ENCODE assay signal across 8 cellular contexts in the genomic region with DNA sequence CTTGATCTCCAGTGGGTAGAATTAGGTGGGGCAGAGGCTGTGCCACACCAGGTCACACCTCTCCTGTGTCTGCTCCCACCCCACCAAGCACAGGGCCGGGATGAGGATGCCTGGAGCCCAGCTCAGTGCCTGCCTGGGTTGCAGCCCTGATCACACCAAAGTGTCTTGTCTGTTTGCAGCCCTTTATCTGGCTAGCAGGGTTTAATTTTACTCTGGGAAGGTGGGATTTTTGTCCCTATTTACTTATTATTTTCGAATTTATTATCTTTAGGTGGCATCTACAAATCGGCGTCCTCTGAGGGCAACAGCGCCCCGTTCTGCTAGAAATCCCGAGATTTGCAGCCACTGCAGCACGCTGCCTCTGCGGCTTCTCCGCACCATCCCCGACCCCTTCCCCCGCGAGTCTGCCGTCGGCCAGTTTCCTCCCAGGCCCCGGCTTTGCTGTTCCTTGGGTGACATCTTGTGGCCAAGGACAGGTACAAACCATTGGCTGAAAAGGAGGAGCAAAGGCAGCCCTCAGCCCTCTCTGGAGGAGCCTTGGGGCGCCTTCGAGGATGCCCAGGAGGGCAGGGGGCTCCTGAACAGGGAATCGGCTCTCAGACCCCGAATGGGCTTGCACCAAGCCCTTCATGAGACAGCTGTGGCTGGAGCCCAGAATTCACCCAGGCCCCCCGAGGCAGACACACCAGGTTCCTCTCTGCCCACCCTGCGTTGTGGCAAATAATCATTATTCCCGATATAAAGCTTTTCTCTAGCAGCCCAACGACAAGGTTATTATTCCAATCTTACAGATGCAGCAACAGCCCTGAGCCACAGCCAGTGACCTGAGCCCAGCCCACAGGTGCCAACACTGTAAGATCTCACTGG.
DNase-seq lines count a peak whose midpoint lies in the region; ATAC-seq and TF ChIP-seq lines count a peak whose summit lies in the region.

No MANE protein-coding gene starts in this region.

- TF ChIP-seq CTCF in choroid plexus epithelial cell (conservative IDR thresholded peaks at IDR 0.05; ENCODE audit: low read depth, low read length): peak; percentile 87

- peak; percentile 31 for DNase-seq in CMK (ENCODE audit: low read depth)
- DNase-seq in HCEC 1CT: peak; percentile 72
- peak; percentile 40 for DNase-seq in NCI-H226
- peak; percentile 50 for DNase-seq in activated CD4-positive, alpha-beta T cell treated with anti-CD3 and anti-CD28 coated beads for 1 hour
- peak; percentile 82 for DNase-seq in choroid plexus epithelial cell (ENCODE audit: low read depth)
- DNase-seq in left lobe of liver (ENCODE audit: low spot score): peak; percentile 55
- peak; percentile 67 to 70 for DNase-seq in stimulated activated CD4-positive, alpha-beta T cell treated with anti-CD3 and anti-CD28 coated beads, Interleukin-2, amount 100 ng/mL, for 24 hours

- peak overlapping the region; percentile 49 for H3K4me3 ChIP-seq in choroid plexus epithelial cell (ENCODE audit: low read depth, low read length)

- ATAC-seq in left lobe of liver (peak; percentile 94), GM19023 (IDR thresholded peaks at IDR 0.05; ENCODE audit: unreplicated experiment) (no peak)

Comparison
In these comparisons a context has a peak if more than half of its experiments do, and no peak if none do; other contexts are left out.
1. DNase-seq: peak in every context shown above with its lines; median percentile 82 in choroid plexus epithelial cell; 72 in HCEC 1CT; 68 in stimulated activated CD4-positive, alpha-beta T cell treated with anti-CD3 and anti-CD28 coated beads, Interleukin-2, amount 100 ng/mL, for 24 hours; 55 in left lobe of liver; 50 in activated CD4-positive, alpha-beta T cell treated with anti-CD3 and anti-CD28 coated beads for 1 hour; 40 in NCI-H226; 31 in CMK.